ENCODE assay signal across 18 cellular contexts in genomic region chr13:106230450-106230849, GRCh38.
DNase-seq lines count a peak whose midpoint lies in the region; ATAC-seq and TF ChIP-seq lines count a peak whose summit lies in the region.
"Had no signal": no experiment of that assay in that cellular context is flagged by ENCODE, and none has a peak within 500 bp of the region (broad histone marks: within the 10 kb centered on the region; RNA-seq: fewer than 3 reads in every experiment).

No MANE protein-coding gene starts in this region.

- 89 to 91% (median 91%) methylated on average over 1 of the region's 1 CpG for WGBS in ovary, 3 donors
- WGBS in heart left ventricle, 4 donors = 40 to 91% (median 90%) methylated on average over 1 of the region's 1 CpG

- H3K4me3 ChIP-seq in epithelial cell of esophagus (ENCODE audit: low read length) = no peak overlapping the region
- H3K4me3 ChIP-seq in mucosa of descending colon = no peak overlapping the region
- no peak overlapping the region for H3K4me3 ChIP-seq in ovary
- no peak overlapping the region for H3K4me3 ChIP-seq in heart left ventricle
- H3K4me3 ChIP-seq: pancreas, smooth muscle cell had no signal

- peak; percentile 16 for DNase-seq in H4 (ENCODE audit: low spot score)
- peak; percentile 23 for DNase-seq in RKO (ENCODE audit: low spot score)
- peak; percentile 82 for DNase-seq in epithelial cell of esophagus (ENCODE audit: low read depth)
- no peak for DNase-seq in mucosa of descending colon
- DNase-seq in ovary = no peak
- no peak for DNase-seq in activated CD8-positive, alpha-beta memory T cell treated with anti-CD3 and anti-CD28 coated beads, Interleukin-2, amount 50 U/mL, for 48 hours
- DNase-seq in medulla oblongata (ENCODE audit: extremely low spot score) = no peak
- DNase-seq in heart left ventricle = no peak
- DNase-seq: activated CD4-positive, alpha-beta T cell treated with anti-CD3 and anti-CD28 coated beads, Interleukin-2, amount 50 U/mL, for 48 hours; amygdala; DMS79 treated with DMSO at 0.1 percent for 48 hours; H7; KG1; NCI-H146; NCI-H510A; pancreas; stimulated activated naive CD4-positive, alpha-beta T cell had no signal

- intact Hi-C loops in mucosa of descending colon (cut with DNase I, micrococcal nuclease) (no loop called here), ovary (cut with DNase I) (no loop called here), heart left ventricle (cut with DNase I) (no loop called here)

- H3K9me3 ChIP-seq in mucosa of descending colon (no peaks in the 10 kb centered on the region), ovary (no peaks in the 10 kb centered on the region), heart left ventricle (peaks cover 0 to 10% (median 0%) of the 10 kb centered on the region in 12 donors)
- H3K9me3 ChIP-seq: pancreas had no signal

- no peaks in the 10 kb centered on the region for H3K4me1 ChIP-seq in mucosa of descending colon (ENCODE audit: low read depth)
- H3K4me1 ChIP-seq in ovary (ENCODE audit: insufficient read depth) = no peaks in the 10 kb centered on the region
- peaks cover 0 to 6% (median 0%) of the 10 kb centered on the region in 12 donors for H3K4me1 ChIP-seq in heart left ventricle
- H3K4me1 ChIP-seq: pancreas had no signal

- TF ChIP-seq CTCF in epithelial cell of esophagus (IDR thresholded peaks at IDR 0.05; ENCODE audit: insufficient read depth, low read depth, low read length, missing control alignments) = no peak
- no peak for TF ChIP-seq CTCF in mucosa of descending colon (IDR thresholded peaks at IDR 0.05)
- no peak for TF ChIP-seq CTCF in ovary (IDR thresholded peaks at IDR 0.05)
- TF ChIP-seq CTCF in heart left ventricle (IDR thresholded peaks at IDR 0.05) = no peak

- no peaks in the 10 kb centered on the region for H3K27me3 ChIP-seq in ovary
- H3K27me3 ChIP-seq in heart left ventricle = peaks cover 0 to 18% (median 0%) of the 10 kb centered on the region in 9 donors
- H3K27me3 ChIP-seq: pancreas had no signal

- ATAC-seq in mucosa of descending colon (peak; percentile 43), heart left ventricle (no peak)

- H3K36me3 ChIP-seq in mucosa of descending colon (ENCODE audit: low read depth) = no peaks in the 10 kb centered on the region
- H3K36me3 ChIP-seq in ovary = no peaks in the 10 kb centered on the region
- no peaks in the 10 kb centered on the region for H3K36me3 ChIP-seq in heart left ventricle
- H3K36me3 ChIP-seq: pancreas had no signal

- no peak overlapping the region for H3K27ac ChIP-seq in ovary
- H3K27ac ChIP-seq in heart left ventricle = no peak overlapping the region
- H3K27ac ChIP-seq: pancreas had no signal

- TF ChIP-seq POLR2A in ovary (IDR thresholded peaks at IDR 0.05) (no peak), heart left ventricle (IDR thresholded peaks at IDR 0.05) (no peak)

- no peak for TF ChIP-seq EP300 in ovary (IDR thresholded peaks at IDR 0.05)

Comparison
In these comparisons a context has a peak if more than half of its experiments do, and no peak if none do; other contexts are left out.
1. DNase-seq: peak in H4 (single experiment), RKO (single experiment) and epithelial cell of esophagus (single experiment); none in mucosa of descending colon (0 of 3), ovary (0 of 5), activated CD8-positive, alpha-beta memory T cell treated with anti-CD3 and anti-CD28 coated beads, Interleukin-2, amount 50 U/mL, for 48 hours (single experiment), medulla oblongata (single experiment) and heart left ventricle (0 of 5).